22 cellular contexts compared by ENCODE assay signal in genomic region chr15:30962659-30963058, GRCh38. TPM values are rescaled to one million over a fixed set of nuclear protein-coding genes. Genes with fewer than 3 reads are reported as not detected.
DNase-seq lines count a peak whose midpoint lies in the region; ATAC-seq and TF ChIP-seq lines count a peak whose summit lies in the region.
"Had no signal": no experiment of that assay in that cellular context is flagged by ENCODE, and none has a peak within 500 bp of the region (broad histone marks: within the 10 kb centered on the region; RNA-seq: fewer than 3 reads in every experiment).

No MANE protein-coding gene starts in this region.

- peaks cover 21% of the 10 kb centered on the region for H3K4me1 Mint-ChIP-seq in activated naive CD4-positive, alpha-beta T cell treated with anti-CD3 and anti-CD28 coated beads, Interleukin-2, amount 10 ng/mL, durations not matched to agents 7 days and 5 days
- peaks cover 24% of the 10 kb centered on the region for H3K4me1 Mint-ChIP-seq in brain

- H3K9me3 ChIP-seq in KOPT-K1 (ENCODE audit: insufficient read depth, low read length, poor library complexity, severe bottlenecking): no peaks in the 10 kb centered on the region
- H3K9me3 ChIP-seq in psoas muscle: no peaks in the 10 kb centered on the region
- H3K9me3 ChIP-seq in testis: no peaks in the 10 kb centered on the region
- H3K9me3 ChIP-seq: BLaER1 treated with 17β-estradiol and CSF1 and Interleukin-3, amounts not matched to agents 10 nM and 100 nM; suprapubic skin; vagina had no signal

- CTCF ChIA-PET in activated naive CD4-positive, alpha-beta T cell treated with anti-CD3 and anti-CD28 coated beads, Interleukin-2, amount 10 ng/mL, durations not matched to agents 7 days and 5 days (lab: Charles Lee): interaction anchor here (1.8 kb wide), 1 partner anchor 166 kb away, joined by 7 read pairs; no protein-coding TSS in a partner anchor

- peaks cover 43% of the 10 kb centered on the region for H3K36me3 Mint-ChIP-seq in activated naive CD4-positive, alpha-beta T cell treated with anti-CD3 and anti-CD28 coated beads, Interleukin-2, amount 10 ng/mL, durations not matched to agents 7 days and 5 days
- H3K36me3 Mint-ChIP-seq in brain: peaks cover 18% of the 10 kb centered on the region

- H3K36me3 ChIP-seq in KOPT-K1 (ENCODE audit: insufficient read depth, low read length): peaks cover 52% of the 10 kb centered on the region
- peaks cover 8 to 71% of the 10 kb centered on the region in 2 donors for H3K36me3 ChIP-seq in psoas muscle (ENCODE audit: insufficient read depth in 1 of 2, low read depth in 1 of 2)
- no peaks in the 10 kb centered on the region for H3K36me3 ChIP-seq in testis (ENCODE audit: low read depth, missing control alignments)

- ATAC-seq in psoas muscle: no peak
- ATAC-seq in GM19463 (IDR thresholded peaks at IDR 0.05; ENCODE audit: unreplicated experiment): no peak
- ATAC-seq: natural killer cell, sciatic nerve had no signal

- TF ChIP-seq POLR2A in testis (IDR thresholded peaks at IDR 0.05): no peak

- H3K27ac ChIP-seq in KOPT-K1 (ENCODE audit: low read depth, low read length, poor library complexity, severe bottlenecking) (peak overlapping the region; percentile 86), psoas muscle (peak overlapping the region; percentile 94), testis (no peak overlapping the region)
- H3K27ac ChIP-seq: BLaER1 treated with 17β-estradiol and CSF1 and Interleukin-3, amounts not matched to agents 10 nM and 100 nM; coronary artery; suprapubic skin; vagina had no signal

- H3K27me3 Mint-ChIP-seq in activated naive CD4-positive, alpha-beta T cell treated with anti-CD3 and anti-CD28 coated beads, Interleukin-2, amount 10 ng/mL, durations not matched to agents 7 days and 5 days: no peaks in the 10 kb centered on the region
- H3K27me3 Mint-ChIP-seq in brain: no peaks in the 10 kb centered on the region

- H3K4me1 ChIP-seq in psoas muscle (peaks cover 24% of the 10 kb centered on the region), testis (no peaks in the 10 kb centered on the region)
- H3K4me1 ChIP-seq: vagina had no signal

- intact Hi-C loops in psoas muscle (cut with DNase I) (loop anchor here in 1 of 2 donors (5.0 to 10.0 kb wide), 3 partner anchors 40 to 382 kb away; partner anchors contain the start of gene FAN1), testis (cut with DNase I; ENCODE audit: low total_unique reads) (no loop called here)

- H3K27me3 ChIP-seq in psoas muscle (ENCODE audit: insufficient read depth in 3 of 3, low read length in 2 of 3) (no peaks in the 10 kb centered on the region), testis (no peaks in the 10 kb centered on the region)
- H3K27me3 ChIP-seq: BLaER1 treated with 17β-estradiol and CSF1 and Interleukin-3, amounts not matched to agents 10 nM and 100 nM; suprapubic skin; vagina had no signal

- WGBS in psoas muscle, 3 donors: 73 to 96% (median 81%) methylated on average over 3 of the region's 3 CpGs
- WGBS in testis, 2 donors: 96 to 100% methylated on average over 3 of the region's 3 CpGs

- H3K9me3 Mint-ChIP-seq in activated naive CD4-positive, alpha-beta T cell treated with anti-CD3 and anti-CD28 coated beads, Interleukin-2, amount 10 ng/mL, durations not matched to agents 7 days and 5 days: no peaks in the 10 kb centered on the region
- H3K9me3 Mint-ChIP-seq in brain: no peaks in the 10 kb centered on the region
- H3K9me3 Mint-ChIP-seq: natural killer cell had no signal

- H3K4me3 ChIP-seq in psoas muscle: no peak overlapping the region
- H3K4me3 ChIP-seq in testis: no peak overlapping the region
- H3K4me3 ChIP-seq: BLaER1 treated with 17β-estradiol and CSF1 and Interleukin-3, amounts not matched to agents 10 nM and 100 nM; coronary artery; suprapubic skin; vagina had no signal

- DNase-seq in activated naive CD4-positive, alpha-beta T cell treated with anti-CD3 and anti-CD28 coated beads, Interleukin-2, amount 10 ng/mL, durations not matched to agents 7 days and 5 days: no peak
- DNase-seq in activated naive CD4-positive, alpha-beta T cell treated with Interleukin-2 at 50 U/mL for 16 hours: no peak
- no peak for DNase-seq in psoas muscle
- no peak for DNase-seq in testis
- no peak for DNase-seq in stimulated activated CD4-positive, alpha-beta T cell treated with anti-CD3 and anti-CD28 coated beads, Interleukin-1b, Interleukin-23, amount 100 ng/mL, for 48 hours
- DNase-seq: ACHN; amniotic stem cell; IMR-90; mesendoderm; MM.1S; natural killer cell; NCI-H146; NCI-H774; stimulated activated CD8-positive, alpha-beta memory T cell treated with anti-CD3 and anti-CD28 coated beads, Interleukin-4, amount 100 ng/mL, for 48 hours had no signal

- peak overlapping the region; percentile 6 for H3K27ac Mint-ChIP-seq in activated naive CD4-positive, alpha-beta T cell treated with anti-CD3 and anti-CD28 coated beads, Interleukin-2, amount 10 ng/mL, durations not matched to agents 7 days and 5 days
- H3K27ac Mint-ChIP-seq in brain: peak overlapping the region in 4 of 5 experiments; percentile 60 to 96 (median 76)
- H3K27ac Mint-ChIP-seq: natural killer cell had no signal

- TF ChIP-seq CTCF in brain (conservative IDR thresholded peaks at IDR 0.05) (no peak), psoas muscle (IDR thresholded peaks at IDR 0.05) (no peak), testis (IDR thresholded peaks at IDR 0.05) (no peak)

- H3K4me3 Mint-ChIP-seq in activated naive CD4-positive, alpha-beta T cell treated with anti-CD3 and anti-CD28 coated beads, Interleukin-2, amount 10 ng/mL, durations not matched to agents 7 days and 5 days: no peak overlapping the region
- no peak overlapping the region for H3K4me3 Mint-ChIP-seq in brain
- H3K4me3 Mint-ChIP-seq: natural killer cell had no signal

RNA-seq across cellular contexts. Expression of gene MTMR10, which starts 28.8 kb away (rescaled TPM):
- polyA plus RNA-seq in brain (ENCODE audit: insufficient read depth, low read depth, low replicate concordance) (22.9 TPM), psoas muscle (10 to 100 TPM; 15.0 to 42.9 (median 16.9) TPM), testis (ENCODE audit: insufficient read depth, low read depth, low replicate concordance) (27.0 TPM)
- total RNA-seq in psoas muscle (10 to 100 TPM; 22.1 to 52.3 (median 37.1) TPM), testis (10 to 100 TPM; 35.4 to 36.6 TPM)

RNA-seq across cellular contexts. Expression of gene FAN1, which starts 58.9 kb away (rescaled TPM):
- 6.6 TPM for polyA plus RNA-seq in brain (ENCODE audit: insufficient read depth, low read depth, low replicate concordance)
- 10 to 100 TPM; 13.5 to 27.5 (median 25.2) TPM for total RNA-seq in psoas muscle
- 10 to 100 TPM; 12.4 to 64.2 (median 13.5) TPM for polyA plus RNA-seq in psoas muscle
- total RNA-seq in testis: 10 to 100 TPM; 24.0 to 29.1 TPM
- polyA plus RNA-seq in testis (ENCODE audit: insufficient read depth, low read depth, low replicate concordance): 22.5 TPM

Comparison
In these comparisons a context has a peak if more than half of its experiments do, and no peak if none do; other contexts are left out.
1. H3K27ac ChIP-seq: peak in KOPT-K1 (single experiment) and psoas muscle (single experiment); none in testis (0 of 2).